Comparison of ENCODE assay signal across 1 cellular context in the genomic region with DNA sequence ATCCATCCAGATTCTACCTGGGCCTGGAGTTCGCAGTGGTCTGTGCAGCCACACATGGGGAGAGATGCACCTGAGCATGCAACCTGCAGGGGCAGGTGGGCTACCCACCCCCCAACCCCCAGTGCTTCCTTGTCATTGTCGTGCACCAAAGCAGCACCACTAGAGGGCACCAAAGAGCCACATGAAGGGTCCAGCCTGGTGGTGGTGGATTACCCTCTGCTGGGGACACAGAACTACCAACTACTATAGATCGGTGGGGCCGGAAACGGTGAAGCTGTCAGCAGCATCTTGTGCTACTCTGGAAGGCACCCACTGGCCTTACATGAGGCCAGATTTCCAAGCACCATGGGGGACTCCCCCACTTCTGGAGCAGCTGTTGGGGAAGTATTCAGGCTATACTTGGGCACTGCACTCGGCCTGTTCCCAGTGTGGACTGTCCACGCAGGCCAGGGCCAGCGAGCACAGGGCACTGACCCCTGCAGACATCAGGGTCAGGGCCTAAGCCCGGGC.
TF ChIP-seq lines count a peak whose summit lies in the region.

No MANE protein-coding gene starts in this region.

TF ChIP-seq in GM12878, 131 proteins besides CTCF, POLR2A, EP300 and RAD21 (continued from another document):
- TF ChIP-seq YY1 (IDR thresholded peaks at IDR 0.05; ENCODE audit: low read depth, low read length), result 0 out of 2 replicates have a peak, but pooled peaks have one; percentile 37
- 0 out of 3 replicates have a peak, but pooled peaks have one; percentile 13 for TF ChIP-seq POU2F2 (IDR thresholded peaks at IDR 0.05; ENCODE audit: borderline replicate concordance, low read depth, low read length)
- TF ChIP-seq LARP7 (IDR thresholded peaks at IDR 0.05), result peak; percentile 53; the same call in 1 of the 2 replicates
- 0 out of 2 replicates have a peak, but pooled peaks have one; percentile 19 for TF ChIP-seq ZNF24 (IDR thresholded peaks at IDR 0.05)
